20 cellular contexts compared by ENCODE assay signal in genomic region chr15:70517194-70517590, GRCh38.
A peak's percentile ranks its signal among the peaks of the same experiment; 100 is the strongest.
DNase-seq lines count a peak whose midpoint lies in the region; ATAC-seq and TF ChIP-seq lines count a peak whose summit lies in the region.
"Had no signal": no experiment of that assay in that cellular context is flagged by ENCODE, and none has a peak within 500 bp of the region (broad histone marks: within the 10 kb centered on the region; RNA-seq: fewer than 3 reads in every experiment).

No MANE protein-coding gene starts in this region.

- TF ChIP-seq CTCF in nephron progenitor cell (IDR thresholded peaks at IDR 0.05) (no peak), upper lobe of right lung (IDR thresholded peaks at IDR 0.05) (no peak)
- no peak for TF ChIP-seq CTCF in CD8-positive, alpha-beta T cell (IDR thresholded peaks at IDR 0.05)

- H3K4me3 Mint-ChIP-seq in nephron progenitor cell = no peak overlapping the region
- H3K4me3 Mint-ChIP-seq in CD8-positive, alpha-beta T cell = no peak overlapping the region
- H3K4me3 Mint-ChIP-seq: CD4-positive, alpha-beta memory T cell had no signal

- peak in 2 of 3 experiments; percentile 40 to 57 for DNase-seq in NCI-H1417 (lab: John Stamatoyannopoulos, UW)
- DNase-seq in NCI-H1417 treated with DMSO at 0.1 percent for 48 hours (lab: John Stamatoyannopoulos, UW) = no peak
- DNase-seq in nephron progenitor cell = no peak
- DNase-seq in upper lobe of right lung = no peak
- DNase-seq in NCI-H128 (lab: John Stamatoyannopoulos, UW; ENCODE audit: unreplicated experiment) = no peak
- no peak for DNase-seq in CD8-positive, alpha-beta T cell
- DNase-seq in HuH-7.5 (ENCODE audit: low spot score) = no peak
- DNase-seq: CD4-positive, alpha-beta memory T cell; DND-41; GDM1; GOT3; NCI-H187; NCI-H446; NCI-H748 treated with DMSO at 0.1 percent for 48 hours; OCI-M1; RPMI8226; SJCRH30 had no signal

- H3K36me3 ChIP-seq in esophagus (ENCODE audit: control insufficient read depth in 2 of 2, insufficient read depth in 2 of 2, low read length in 1 of 2) (no peaks in the 10 kb centered on the region), upper lobe of right lung (no peaks in the 10 kb centered on the region)
- no peaks in the 10 kb centered on the region for H3K36me3 ChIP-seq in CD8-positive, alpha-beta T cell (ENCODE audit: insufficient read depth, low read length)
- H3K36me3 ChIP-seq: SJCRH30 had no signal

- peaks cover 0 to 2% of the 10 kb centered on the region in 2 donors for H3K9me3 ChIP-seq in esophagus (ENCODE audit: control insufficient read depth in 2 of 2, insufficient read depth in 1 of 2, low read depth in 1 of 2, low read length in 1 of 2)
- no peaks in the 10 kb centered on the region for H3K9me3 ChIP-seq in upper lobe of right lung
- H3K9me3 ChIP-seq in CD8-positive, alpha-beta T cell (ENCODE audit: low read length) = no peaks in the 10 kb centered on the region

- POLR2A ChIA-PET in CD8-positive, alpha-beta T cell (lab: Charles Lee) = interaction anchor here (1.0 kb wide), 1 partner anchor 29 kb away, joined by 3 read pairs; no protein-coding TSS in a partner anchor

- no peaks in the 10 kb centered on the region for H3K36me3 Mint-ChIP-seq in nephron progenitor cell (ENCODE audit: low read depth)
- no peaks in the 10 kb centered on the region for H3K36me3 Mint-ChIP-seq in CD8-positive, alpha-beta T cell
- H3K36me3 Mint-ChIP-seq: CD4-positive, alpha-beta memory T cell had no signal

- intact Hi-C loops in upper lobe of right lung (cut with DNase I) = no loop called here
- intact Hi-C loops in CD8-positive, alpha-beta T cell (cut with DNase I, micrococcal nuclease) = no loop called here

- H3K9me3 Mint-ChIP-seq in nephron progenitor cell = no peaks in the 10 kb centered on the region
- no peaks in the 10 kb centered on the region for H3K9me3 Mint-ChIP-seq in CD8-positive, alpha-beta T cell

- 55 to 64% methylated on average over 10 of the region's 10 CpGs for WGBS in esophagus, 2 donors

- H3K4me1 Mint-ChIP-seq in nephron progenitor cell = peaks cover 17% of the 10 kb centered on the region
- H3K4me1 Mint-ChIP-seq in CD8-positive, alpha-beta T cell (ENCODE audit: low read depth) = peaks cover 8% of the 10 kb centered on the region

- H3K27ac ChIP-seq in esophagus (ENCODE audit: low read depth in 2 of 2, low read length in 1 of 2) (peak overlapping the region; percentile 72 to 87), upper lobe of right lung (no peak overlapping the region)
- no peak overlapping the region for H3K27ac ChIP-seq in CD8-positive, alpha-beta T cell (ENCODE audit: low read depth, low read length)
- H3K27ac ChIP-seq: 22Rv1, SJCRH30 had no signal

- peak overlapping the region; percentile 5 for H3K27ac Mint-ChIP-seq in nephron progenitor cell
- no peak overlapping the region for H3K27ac Mint-ChIP-seq in CD8-positive, alpha-beta T cell
- H3K27ac Mint-ChIP-seq: CD4-positive, alpha-beta memory T cell had no signal

- peak; percentile 36 for ATAC-seq in upper lobe of right lung
- ATAC-seq in CD8-positive, alpha-beta T cell = no peak
- ATAC-seq: K562 had no signal

- H3K4me3 ChIP-seq in esophagus (ENCODE audit: low read depth in 1 of 2, low read length in 2 of 2) = no peak overlapping the region
- H3K4me3 ChIP-seq in upper lobe of right lung = no peak overlapping the region
- H3K4me3 ChIP-seq in CD8-positive, alpha-beta T cell (ENCODE audit: low read depth, low read length) = no peak overlapping the region
- H3K4me3 ChIP-seq: K562, SJCRH30 had no signal

- H3K27me3 Mint-ChIP-seq in nephron progenitor cell (ENCODE audit: low read depth, poor library complexity) = peaks cover 32% of the 10 kb centered on the region
- no peaks in the 10 kb centered on the region for H3K27me3 Mint-ChIP-seq in CD8-positive, alpha-beta T cell (ENCODE audit: low read depth)

- CTCF ChIA-PET in CD8-positive, alpha-beta T cell (lab: Charles Lee) = no interaction called here

- no peaks in the 10 kb centered on the region for H3K27me3 ChIP-seq in esophagus (ENCODE audit: control insufficient read depth in 1 of 2, insufficient read depth in 2 of 2, low read length in 2 of 2)
- H3K27me3 ChIP-seq in upper lobe of right lung = no peaks in the 10 kb centered on the region
- H3K27me3 ChIP-seq in CD8-positive, alpha-beta T cell (ENCODE audit: insufficient read depth, low read length) = no peaks in the 10 kb centered on the region
- H3K27me3 ChIP-seq: SJCRH30 had no signal

- H3K4me1 ChIP-seq in esophagus (ENCODE audit: control insufficient read depth in 2 of 2, insufficient read depth in 2 of 2, low read length in 1 of 2) (peaks cover 3 to 13% of the 10 kb centered on the region in 2 donors), upper lobe of right lung (no peaks in the 10 kb centered on the region)
- no peaks in the 10 kb centered on the region for H3K4me1 ChIP-seq in CD8-positive, alpha-beta T cell (ENCODE audit: insufficient read depth, low read length)
- H3K4me1 ChIP-seq: SJCRH30 had no signal

Comparison
In these comparisons a context has a peak if more than half of its experiments do, and no peak if none do; other contexts are left out.
1. DNase-seq: peak in NCI-H1417 (2 of 3); none in NCI-H1417 treated with DMSO at 0.1 percent for 48 hours (single experiment), nephron progenitor cell (single experiment), upper lobe of right lung (single experiment), NCI-H128 (single experiment), CD8-positive, alpha-beta T cell (0 of 7) and HuH-7.5 (single experiment).
2. H3K27ac ChIP-seq: peak in esophagus (2 of 2); none in upper lobe of right lung (single experiment) and CD8-positive, alpha-beta T cell (single experiment).